ENCODE assay signal across 9 cellular contexts in the genomic region with DNA sequence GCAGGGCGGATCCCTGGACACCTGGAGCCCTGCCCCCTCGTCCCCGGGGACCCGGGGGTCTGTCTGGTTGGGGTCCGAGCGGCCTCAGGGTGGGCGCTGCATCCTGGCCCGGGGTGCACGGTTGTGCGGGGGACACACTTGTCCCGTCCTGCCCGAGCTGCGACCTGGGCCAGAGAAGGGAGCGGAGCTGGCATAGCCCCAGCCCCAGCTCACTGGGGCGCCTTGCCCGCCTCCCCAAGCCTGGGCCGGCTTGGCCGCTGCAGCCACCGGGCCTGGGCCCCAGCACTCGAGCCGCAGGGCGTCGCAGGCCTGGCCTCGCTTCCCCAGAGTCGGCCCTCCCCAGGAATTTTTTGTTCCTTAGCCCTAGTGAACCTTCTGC. TPM values are rescaled to one million over a fixed set of nuclear protein-coding genes. Genes with fewer than 3 reads are reported as not detected.
DNase-seq lines count a peak whose midpoint lies in the region; ATAC-seq, FAIRE-seq and TF ChIP-seq lines count a peak whose summit lies in the region.
"Had no signal": no experiment of that assay in that cellular context is flagged by ENCODE, and none has a peak within 500 bp of the region (broad histone marks: within the 10 kb centered on the region; RNA-seq: fewer than 3 reads in every experiment).

No MANE protein-coding gene starts in this region.

- FAIRE-seq in small intestine (lab: Jason Lieb, UNC), result no peak

- H3K36me3 Mint-ChIP-seq in stimulated activated memory B cell treated with anti-CD40 and anti-IgM and Interleukin-4, amounts not matched to agents 10 μg/mL and 1 μg/mL and 100 μg/mL, for 72 hours, result peaks cover 41% of the 10 kb centered on the region

- H3K27ac Mint-ChIP-seq in stimulated activated memory B cell treated with anti-CD40 and anti-IgM and Interleukin-4, amounts not matched to agents 10 μg/mL and 1 μg/mL and 100 μg/mL, for 72 hours, result no peak overlapping the region
- H3K27ac Mint-ChIP-seq: activated T-cell treated with anti-CD3 and anti-CD28 coated beads, Interleukin-2, amount 50 U/mL, for 72 hours had no signal

- no peaks in the 10 kb centered on the region for H3K9me3 Mint-ChIP-seq in stimulated activated memory B cell treated with anti-CD40 and anti-IgM and Interleukin-4, amounts not matched to agents 10 μg/mL and 1 μg/mL and 100 μg/mL, for 72 hours
- H3K9me3 Mint-ChIP-seq: activated T-cell treated with anti-CD3 and anti-CD28 coated beads, Interleukin-2, amount 50 U/mL, for 72 hours had no signal

- intact Hi-C loops in body of pancreas (cut with DNase I), result loop anchor here (10.0 kb wide), 1 partner anchor 1674 kb away; no protein-coding TSS in a partner anchor

- H3K4me3 Mint-ChIP-seq in stimulated activated memory B cell treated with anti-CD40 and anti-IgM and Interleukin-4, amounts not matched to agents 10 μg/mL and 1 μg/mL and 100 μg/mL, for 72 hours, result no peak overlapping the region

- no peak for TF ChIP-seq POLR2A in body of pancreas (IDR thresholded peaks at IDR 0.05)

- peaks cover 31% of the 10 kb centered on the region for H3K27me3 Mint-ChIP-seq in stimulated activated memory B cell treated with anti-CD40 and anti-IgM and Interleukin-4, amounts not matched to agents 10 μg/mL and 1 μg/mL and 100 μg/mL, for 72 hours

- ATAC-seq in GM21515 (IDR thresholded peaks at IDR 0.05; ENCODE audit: unreplicated experiment), result peak; percentile 3
- peak; percentile 5 for ATAC-seq in body of pancreas
- ATAC-seq in stimulated activated memory B cell treated with anti-CD40 and anti-IgM and Interleukin-4, amounts not matched to agents 10 μg/mL and 1 μg/mL and 100 μg/mL, for 72 hours, result no peak

- peak overlapping the region; percentile 27 to 35 for H3K4me3 ChIP-seq in body of pancreas
- peak overlapping the region; percentile 65; the same call in 1 of the 2 replicates for H3K4me3 ChIP-seq in iPS-20b (ENCODE audit: low read length)
- H3K4me3 ChIP-seq in small intestine (ENCODE audit: low read depth in 1 of 2, low read length in 2 of 2), result peak overlapping the region; percentile 41 to 70

- DNase-seq in body of pancreas (no peak), small intestine (no peak), SW480 (ENCODE audit: low spot score) (no peak), amniotic stem cell (lab: John Stamatoyannopoulos, UW) (no peak), DMS153 treated with DMSO at 0.1 percent for 48 hours (lab: John Stamatoyannopoulos, UW; ENCODE audit: unreplicated experiment) (no peak)

- peaks cover 8% of the 10 kb centered on the region for H3K4me1 ChIP-seq in body of pancreas
- H3K4me1 ChIP-seq in iPS-20b (ENCODE audit: insufficient read depth, low read length), result peaks cover 5% of the 10 kb centered on the region; the same call in 1 of the 2 replicates
- H3K4me1 ChIP-seq in small intestine (ENCODE audit: control insufficient read depth in 2 of 2, insufficient read depth in 1 of 2, low read depth in 1 of 2, low read length in 1 of 2), result no peaks in the 10 kb centered on the region

- peaks cover 0 to 2% of the 10 kb centered on the region in 2 donors for H3K36me3 ChIP-seq in body of pancreas (replicated peaks in 1 of 2; ENCODE audit: insufficient read depth in 1 of 2, low read depth in 2 of 2)
- H3K36me3 ChIP-seq in iPS-20b (ENCODE audit: insufficient read depth, low read depth, low read length), result peaks cover 2% of the 10 kb centered on the region
- no peaks in the 10 kb centered on the region for H3K36me3 ChIP-seq in small intestine (ENCODE audit: control insufficient read depth in 2 of 2, insufficient read depth in 2 of 2, low read length in 2 of 2)

- no peaks in the 10 kb centered on the region for H3K9me3 ChIP-seq in body of pancreas
- H3K9me3 ChIP-seq in iPS-20b (ENCODE audit: insufficient read depth, low read depth, low read length), result no peaks in the 10 kb centered on the region
- H3K9me3 ChIP-seq in small intestine (ENCODE audit: control insufficient read depth, low read depth), result no peaks in the 10 kb centered on the region

- WGBS in body of pancreas, 2 donors, result 6 to 15% methylated on average over 18 to 24 of the region's 25 CpGs
- 2 to 13% (median 13%) methylated on average over 17 to 25 of the region's 25 CpGs for WGBS in small intestine, 3 donors

- H3K27me3 ChIP-seq in body of pancreas (no peaks in the 10 kb centered on the region), iPS-20b (ENCODE audit: insufficient read depth, low read length) (no peaks in the 10 kb centered on the region; the same call in 1 of the 2 replicates), small intestine (ENCODE audit: control insufficient read depth in 2 of 2, insufficient read depth in 2 of 2, low read length in 2 of 2) (no peaks in the 10 kb centered on the region)

- H3K9ac ChIP-seq in iPS-20b (ENCODE audit: low read depth, low read length), result no peak overlapping the region; the same call in 1 of the 2 replicates

- peak overlapping the region in 1 of 4 donors; percentile 8 for H3K27ac ChIP-seq in body of pancreas
- H3K27ac ChIP-seq in iPS-20b (ENCODE audit: low read length), result no peak overlapping the region
- H3K27ac ChIP-seq in small intestine (ENCODE audit: low read depth in 1 of 2, low read length in 1 of 2), result no peak overlapping the region

- TF ChIP-seq CTCF in body of pancreas (IDR thresholded peaks at IDR 0.05), result no peak

- peaks cover 25% of the 10 kb centered on the region for H3K4me1 Mint-ChIP-seq in stimulated activated memory B cell treated with anti-CD40 and anti-IgM and Interleukin-4, amounts not matched to agents 10 μg/mL and 1 μg/mL and 100 μg/mL, for 72 hours

RNA-seq across cellular contexts. Expression of a gene that starts 54.5 kb away (rescaled TPM):
- 10 to 100 TPM; 13.2 to 24.4 TPM for total RNA-seq in body of pancreas
- 10 to 100 TPM; 51.3 to 66.9 (median 55.4) TPM for polyA plus RNA-seq in small intestine
